ENCODE assay signal across 1 cellular context in the genomic region with DNA sequence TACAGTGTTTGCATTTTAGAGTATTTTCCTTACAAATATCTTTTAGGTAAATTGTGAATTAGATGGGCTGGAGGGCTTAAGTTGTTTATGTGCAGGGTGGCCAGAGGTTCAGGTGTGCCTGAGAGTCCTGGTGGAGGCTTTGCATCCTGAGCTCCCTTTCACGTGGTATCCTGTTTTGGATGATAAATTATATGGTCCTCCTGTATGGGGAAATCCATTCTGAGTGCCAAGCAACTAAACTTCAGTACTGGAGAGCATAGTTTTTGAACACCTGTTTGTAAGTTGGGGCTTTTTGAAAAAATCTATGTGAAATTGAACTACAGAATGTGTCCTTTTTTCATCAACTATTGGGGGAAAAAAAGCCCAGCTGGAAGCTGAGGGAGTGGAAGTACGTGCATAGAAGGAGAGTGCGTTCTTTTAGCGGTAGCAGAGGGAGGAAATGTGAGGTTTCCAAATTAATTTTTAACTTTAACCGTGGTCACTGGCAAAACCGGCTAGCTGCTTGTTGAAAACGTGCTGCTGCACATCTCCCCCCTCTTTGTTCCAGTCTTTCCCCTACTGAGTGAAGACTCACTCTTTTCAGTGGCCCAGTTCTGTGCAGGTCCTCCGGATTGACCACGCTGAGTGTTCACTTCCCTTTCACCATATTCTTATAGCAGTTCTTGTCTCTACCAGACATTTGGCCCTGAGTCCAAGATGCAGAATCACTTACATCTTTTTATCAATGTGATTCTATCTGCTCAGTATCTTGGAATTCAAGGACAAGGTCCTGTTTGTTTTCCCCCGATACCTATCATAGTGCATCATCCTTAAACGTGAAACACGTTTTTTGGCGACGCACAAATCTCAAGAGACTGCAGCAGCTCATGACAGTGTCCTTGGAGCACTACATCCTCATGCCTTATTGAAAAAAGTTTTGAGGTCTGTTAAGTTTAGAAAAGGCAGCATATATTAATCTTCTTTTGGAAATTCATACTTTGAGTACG.
TF ChIP-seq lines count a peak whose summit lies in the region.

No MANE protein-coding gene starts in this region.

TF ChIP-seq in HepG2, 621 proteins besides CTCF, POLR2A, EP300 and RAD21 (continued from another document and continues in another):
- TF ChIP-seq ZNF121 (CRISPR knock-in tag; IDR thresholded peaks at IDR 0.05) (no peak), ZNF10 (CRISPR knock-in tag; IDR thresholded peaks at IDR 0.05; ENCODE audit: borderline replicate concordance, low read depth) (no peak), ZNF780A (CRISPR knock-in tag; IDR thresholded peaks at IDR 0.05) (no peak), TBP (CRISPR knock-in tag; IDR thresholded peaks at IDR 0.05) (no peak), BCL6 (CRISPR knock-in tag; IDR thresholded peaks at IDR 0.05) (no peak), IRF2 (CRISPR knock-in tag; IDR thresholded peaks at IDR 0.05) (no peak; the same call in 1 of the 2 replicates), PRMT3 (CRISPR knock-in tag; IDR thresholded peaks at IDR 0.05; ENCODE audit: borderline replicate concordance, low read depth) (no peak), ZNF550 (CRISPR knock-in tag; IDR thresholded peaks at IDR 0.05; ENCODE audit: borderline replicate concordance) (no peak), MED1 (CRISPR knock-in tag; IDR thresholded peaks at IDR 0.05) (peak; percentile 68), NFYC (CRISPR knock-in tag; IDR thresholded peaks at IDR 0.05) (no peak), ZBTB7A (CRISPR knock-in tag; IDR thresholded peaks at IDR 0.05) (no peak), ZNF672 (CRISPR knock-in tag; IDR thresholded peaks at IDR 0.05) (no peak), ERF (CRISPR knock-in tag; IDR thresholded peaks at IDR 0.05) (peak; percentile 41; the same call in 1 of the 2 replicates), ZNF841 (CRISPR knock-in tag; IDR thresholded peaks at IDR 0.05; ENCODE audit: borderline replicate concordance) (no peak), FOXA1 (IDR thresholded peaks at IDR 0.05) (no peak), FOXA1 (CRISPR knock-in tag; IDR thresholded peaks at IDR 0.05) (no peak), ZNF225 (CRISPR knock-in tag; IDR thresholded peaks at IDR 0.05) (no peak), POGZ (CRISPR knock-in tag; IDR thresholded peaks at IDR 0.05) (0 out of 2 replicates have a peak, but pooled peaks have one; percentile 15), MTA1 (CRISPR knock-in tag; IDR thresholded peaks at IDR 0.05; ENCODE audit: borderline replicate concordance) (no peak), HOXA3 (CRISPR knock-in tag; IDR thresholded peaks at IDR 0.05) (0 out of 2 replicates have a peak, but pooled peaks have one; percentile 32), SP4 (CRISPR knock-in tag; IDR thresholded peaks at IDR 0.05) (no peak), KAT7 (CRISPR knock-in tag; IDR thresholded peaks at IDR 0.05; ENCODE audit: borderline replicate concordance) (no peak), ETV5 (CRISPR knock-in tag; IDR thresholded peaks at IDR 0.05; ENCODE audit: borderline replicate concordance) (peak; percentile 36; the same call in 1 of the 2 replicates), ZNF572 (CRISPR knock-in tag; IDR thresholded peaks at IDR 0.05) (no peak), SUZ12 (IDR thresholded peaks at IDR 0.05; ENCODE audit: low read depth, low read length) (no peak), CCDC6 (CRISPR knock-in tag; IDR thresholded peaks at IDR 0.05) (no peak), ZNF878 (CRISPR knock-in tag; IDR thresholded peaks at IDR 0.05) (no peak), SMARCE1 (IDR thresholded peaks at IDR 0.05; ENCODE audit: borderline replicate concordance) (no peak), MTF2 (CRISPR knock-in tag; IDR thresholded peaks at IDR 0.05; ENCODE audit: borderline replicate concordance) (no peak), ZNF333 (CRISPR knock-in tag; IDR thresholded peaks at IDR 0.05; ENCODE audit: borderline replicate concordance) (no peak), SP140L (CRISPR knock-in tag; IDR thresholded peaks at IDR 0.05; ENCODE audit: borderline replicate concordance) (no peak), ZNF30 (CRISPR knock-in tag; IDR thresholded peaks at IDR 0.05) (no peak), SAP130 (CRISPR knock-in tag; IDR thresholded peaks at IDR 0.05; ENCODE audit: low read depth) (peak; percentile 25; the same call in 1 of the 2 replicates)
- TF ChIP-seq, protein P1, sequence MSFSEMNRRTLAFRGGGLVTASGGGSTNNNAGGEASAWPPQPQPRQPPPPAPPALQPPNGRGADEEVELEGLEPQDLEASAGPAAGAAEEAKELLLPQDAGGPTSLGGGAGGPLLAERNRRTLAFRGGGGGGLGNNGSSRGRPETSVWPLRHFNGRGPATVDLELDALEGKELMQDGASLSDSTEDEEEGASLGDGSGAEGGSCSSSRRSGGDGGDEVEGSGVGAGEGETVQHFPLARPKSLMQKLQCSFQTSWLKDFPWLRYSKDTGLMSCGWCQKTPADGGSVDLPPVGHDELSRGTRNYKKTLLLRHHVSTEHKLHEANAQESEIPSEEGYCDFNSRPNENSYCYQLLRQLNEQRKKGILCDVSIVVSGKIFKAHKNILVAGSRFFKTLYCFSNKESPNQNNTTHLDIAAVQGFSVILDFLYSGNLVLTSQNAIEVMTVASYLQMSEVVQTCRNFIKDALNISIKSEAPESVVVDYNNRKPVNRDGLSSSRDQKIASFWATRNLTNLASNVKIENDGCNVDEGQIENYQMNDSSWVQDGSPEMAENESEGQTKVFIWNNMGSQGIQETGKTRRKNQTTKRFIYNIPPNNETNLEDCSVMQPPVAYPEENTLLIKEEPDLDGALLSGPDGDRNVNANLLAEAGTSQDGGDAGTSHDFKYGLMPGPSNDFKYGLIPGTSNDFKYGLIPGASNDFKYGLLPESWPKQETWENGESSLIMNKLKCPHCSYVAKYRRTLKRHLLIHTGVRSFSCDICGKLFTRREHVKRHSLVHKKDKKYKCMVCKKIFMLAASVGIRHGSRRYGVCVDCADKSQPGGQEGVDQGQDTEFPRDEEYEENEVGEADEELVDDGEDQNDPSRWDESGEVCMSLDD (CRISPR knock-in tag; IDR thresholded peaks at IDR 0.05; ENCODE audit: borderline replicate concordance): no peak
- TF ChIP-seq, protein P2, sequence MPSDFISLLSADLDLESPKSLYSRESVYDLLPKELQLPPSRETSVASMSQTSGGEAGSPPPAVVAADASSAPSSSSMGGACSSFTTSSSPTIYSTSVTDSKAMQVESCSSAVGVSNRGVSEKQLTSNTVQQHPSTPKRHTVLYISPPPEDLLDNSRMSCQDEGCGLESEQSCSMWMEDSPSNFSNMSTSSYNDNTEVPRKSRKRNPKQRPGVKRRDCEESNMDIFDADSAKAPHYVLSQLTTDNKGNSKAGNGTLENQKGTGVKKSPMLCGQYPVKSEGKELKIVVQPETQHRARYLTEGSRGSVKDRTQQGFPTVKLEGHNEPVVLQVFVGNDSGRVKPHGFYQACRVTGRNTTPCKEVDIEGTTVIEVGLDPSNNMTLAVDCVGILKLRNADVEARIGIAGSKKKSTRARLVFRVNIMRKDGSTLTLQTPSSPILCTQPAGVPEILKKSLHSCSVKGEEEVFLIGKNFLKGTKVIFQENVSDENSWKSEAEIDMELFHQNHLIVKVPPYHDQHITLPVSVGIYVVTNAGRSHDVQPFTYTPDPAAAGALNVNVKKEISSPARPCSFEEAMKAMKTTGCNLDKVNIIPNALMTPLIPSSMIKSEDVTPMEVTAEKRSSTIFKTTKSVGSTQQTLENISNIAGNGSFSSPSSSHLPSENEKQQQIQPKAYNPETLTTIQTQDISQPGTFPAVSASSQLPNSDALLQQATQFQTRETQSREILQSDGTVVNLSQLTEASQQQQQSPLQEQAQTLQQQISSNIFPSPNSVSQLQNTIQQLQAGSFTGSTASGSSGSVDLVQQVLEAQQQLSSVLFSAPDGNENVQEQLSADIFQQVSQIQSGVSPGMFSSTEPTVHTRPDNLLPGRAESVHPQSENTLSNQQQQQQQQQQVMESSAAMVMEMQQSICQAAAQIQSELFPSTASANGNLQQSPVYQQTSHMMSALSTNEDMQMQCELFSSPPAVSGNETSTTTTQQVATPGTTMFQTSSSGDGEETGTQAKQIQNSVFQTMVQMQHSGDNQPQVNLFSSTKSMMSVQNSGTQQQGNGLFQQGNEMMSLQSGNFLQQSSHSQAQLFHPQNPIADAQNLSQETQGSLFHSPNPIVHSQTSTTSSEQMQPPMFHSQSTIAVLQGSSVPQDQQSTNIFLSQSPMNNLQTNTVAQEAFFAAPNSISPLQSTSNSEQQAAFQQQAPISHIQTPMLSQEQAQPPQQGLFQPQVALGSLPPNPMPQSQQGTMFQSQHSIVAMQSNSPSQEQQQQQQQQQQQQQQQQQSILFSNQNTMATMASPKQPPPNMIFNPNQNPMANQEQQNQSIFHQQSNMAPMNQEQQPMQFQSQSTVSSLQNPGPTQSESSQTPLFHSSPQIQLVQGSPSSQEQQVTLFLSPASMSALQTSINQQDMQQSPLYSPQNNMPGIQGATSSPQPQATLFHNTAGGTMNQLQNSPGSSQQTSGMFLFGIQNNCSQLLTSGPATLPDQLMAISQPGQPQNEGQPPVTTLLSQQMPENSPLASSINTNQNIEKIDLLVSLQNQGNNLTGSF (CRISPR knock-in tag; IDR thresholded peaks at IDR 0.05): no peak
- TF ChIP-seq, protein P3, sequence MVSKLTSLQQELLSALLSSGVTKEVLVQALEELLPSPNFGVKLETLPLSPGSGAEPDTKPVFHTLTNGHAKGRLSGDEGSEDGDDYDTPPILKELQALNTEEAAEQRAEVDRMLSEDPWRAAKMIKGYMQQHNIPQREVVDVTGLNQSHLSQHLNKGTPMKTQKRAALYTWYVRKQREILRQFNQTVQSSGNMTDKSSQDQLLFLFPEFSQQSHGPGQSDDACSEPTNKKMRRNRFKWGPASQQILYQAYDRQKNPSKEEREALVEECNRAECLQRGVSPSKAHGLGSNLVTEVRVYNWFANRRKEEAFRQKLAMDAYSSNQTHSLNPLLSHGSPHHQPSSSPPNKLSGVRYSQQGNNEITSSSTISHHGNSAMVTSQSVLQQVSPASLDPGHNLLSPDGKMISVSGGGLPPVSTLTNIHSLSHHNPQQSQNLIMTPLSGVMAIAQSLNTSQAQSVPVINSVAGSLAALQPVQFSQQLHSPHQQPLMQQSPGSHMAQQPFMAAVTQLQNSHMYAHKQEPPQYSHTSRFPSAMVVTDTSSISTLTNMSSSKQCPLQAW (CRISPR knock-in tag; IDR thresholded peaks at IDR 0.05): peak; percentile 82
- TF ChIP-seq, protein P4, sequence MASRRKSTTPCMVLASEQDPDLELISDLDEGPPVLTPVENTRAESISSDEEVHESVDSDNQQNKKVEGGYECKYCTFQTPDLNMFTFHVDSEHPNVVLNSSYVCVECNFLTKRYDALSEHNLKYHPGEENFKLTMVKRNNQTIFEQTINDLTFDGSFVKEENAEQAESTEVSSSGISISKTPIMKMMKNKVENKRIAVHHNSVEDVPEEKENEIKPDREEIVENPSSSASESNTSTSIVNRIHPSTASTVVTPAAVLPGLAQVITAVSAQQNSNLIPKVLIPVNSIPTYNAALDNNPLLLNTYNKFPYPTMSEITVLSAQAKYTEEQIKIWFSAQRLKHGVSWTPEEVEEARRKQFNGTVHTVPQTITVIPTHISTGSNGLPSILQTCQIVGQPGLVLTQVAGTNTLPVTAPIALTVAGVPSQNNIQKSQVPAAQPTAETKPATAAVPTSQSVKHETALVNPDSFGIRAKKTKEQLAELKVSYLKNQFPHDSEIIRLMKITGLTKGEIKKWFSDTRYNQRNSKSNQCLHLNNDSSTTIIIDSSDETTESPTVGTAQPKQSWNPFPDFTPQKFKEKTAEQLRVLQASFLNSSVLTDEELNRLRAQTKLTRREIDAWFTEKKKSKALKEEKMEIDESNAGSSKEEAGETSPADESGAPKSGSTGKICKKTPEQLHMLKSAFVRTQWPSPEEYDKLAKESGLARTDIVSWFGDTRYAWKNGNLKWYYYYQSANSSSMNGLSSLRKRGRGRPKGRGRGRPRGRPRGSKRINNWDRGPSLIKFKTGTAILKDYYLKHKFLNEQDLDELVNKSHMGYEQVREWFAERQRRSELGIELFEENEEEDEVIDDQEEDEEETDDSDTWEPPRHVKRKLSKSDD (CRISPR knock-in tag; IDR thresholded peaks at IDR 0.05; ENCODE audit: low read depth): no peak
- TF ChIP-seq, protein P5, sequence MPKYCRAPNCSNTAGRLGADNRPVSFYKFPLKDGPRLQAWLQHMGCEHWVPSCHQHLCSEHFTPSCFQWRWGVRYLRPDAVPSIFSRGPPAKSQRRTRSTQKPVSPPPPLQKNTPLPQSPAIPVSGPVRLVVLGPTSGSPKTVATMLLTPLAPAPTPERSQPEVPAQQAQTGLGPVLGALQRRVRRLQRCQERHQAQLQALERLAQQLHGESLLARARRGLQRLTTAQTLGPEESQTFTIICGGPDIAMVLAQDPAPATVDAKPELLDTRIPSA (CRISPR knock-in tag; IDR thresholded peaks at IDR 0.05; ENCODE audit: borderline replicate concordance): no peak
- TF ChIP-seq, protein P6, sequence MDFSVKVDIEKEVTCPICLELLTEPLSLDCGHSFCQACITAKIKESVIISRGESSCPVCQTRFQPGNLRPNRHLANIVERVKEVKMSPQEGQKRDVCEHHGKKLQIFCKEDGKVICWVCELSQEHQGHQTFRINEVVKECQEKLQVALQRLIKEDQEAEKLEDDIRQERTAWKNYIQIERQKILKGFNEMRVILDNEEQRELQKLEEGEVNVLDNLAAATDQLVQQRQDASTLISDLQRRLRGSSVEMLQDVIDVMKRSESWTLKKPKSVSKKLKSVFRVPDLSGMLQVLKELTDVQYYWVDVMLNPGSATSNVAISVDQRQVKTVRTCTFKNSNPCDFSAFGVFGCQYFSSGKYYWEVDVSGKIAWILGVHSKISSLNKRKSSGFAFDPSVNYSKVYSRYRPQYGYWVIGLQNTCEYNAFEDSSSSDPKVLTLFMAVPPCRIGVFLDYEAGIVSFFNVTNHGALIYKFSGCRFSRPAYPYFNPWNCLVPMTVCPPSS (IDR thresholded peaks at IDR 0.05): no peak
- TF ChIP-seq, protein P7, sequence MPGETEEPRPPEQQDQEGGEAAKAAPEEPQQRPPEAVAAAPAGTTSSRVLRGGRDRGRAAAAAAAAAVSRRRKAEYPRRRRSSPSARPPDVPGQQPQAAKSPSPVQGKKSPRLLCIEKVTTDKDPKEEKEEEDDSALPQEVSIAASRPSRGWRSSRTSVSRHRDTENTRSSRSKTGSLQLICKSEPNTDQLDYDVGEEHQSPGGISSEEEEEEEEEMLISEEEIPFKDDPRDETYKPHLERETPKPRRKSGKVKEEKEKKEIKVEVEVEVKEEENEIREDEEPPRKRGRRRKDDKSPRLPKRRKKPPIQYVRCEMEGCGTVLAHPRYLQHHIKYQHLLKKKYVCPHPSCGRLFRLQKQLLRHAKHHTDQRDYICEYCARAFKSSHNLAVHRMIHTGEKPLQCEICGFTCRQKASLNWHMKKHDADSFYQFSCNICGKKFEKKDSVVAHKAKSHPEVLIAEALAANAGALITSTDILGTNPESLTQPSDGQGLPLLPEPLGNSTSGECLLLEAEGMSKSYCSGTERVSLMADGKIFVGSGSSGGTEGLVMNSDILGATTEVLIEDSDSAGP (CRISPR knock-in tag; IDR thresholded peaks at IDR 0.05; ENCODE audit: borderline replicate concordance): no peak
- TF ChIP-seq, protein P8, sequence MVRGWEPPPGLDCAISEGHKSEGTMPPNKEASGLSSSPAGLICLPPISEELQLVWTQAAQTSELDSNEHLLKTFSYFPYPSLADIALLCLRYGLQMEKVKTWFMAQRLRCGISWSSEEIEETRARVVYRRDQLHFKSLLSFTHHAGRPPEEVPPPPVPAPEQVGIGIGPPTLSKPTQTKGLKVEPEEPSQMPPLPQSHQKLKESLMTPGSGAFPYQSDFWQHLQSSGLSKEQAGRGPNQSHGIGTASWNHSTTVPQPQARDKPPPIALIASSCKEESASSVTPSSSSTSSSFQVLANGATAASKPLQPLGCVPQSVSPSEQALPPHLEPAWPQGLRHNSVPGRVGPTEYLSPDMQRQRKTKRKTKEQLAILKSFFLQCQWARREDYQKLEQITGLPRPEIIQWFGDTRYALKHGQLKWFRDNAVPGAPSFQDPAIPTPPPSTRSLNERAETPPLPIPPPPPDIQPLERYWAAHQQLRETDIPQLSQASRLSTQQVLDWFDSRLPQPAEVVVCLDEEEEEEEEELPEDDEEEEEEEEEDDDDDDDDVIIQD (CRISPR knock-in tag; IDR thresholded peaks at IDR 0.05; ENCODE audit: low read depth): peak; percentile 8; the same call in 1 of the 2 replicates
